ENCODE assay signal across 12 cellular contexts in genomic region chr7:112596260-112596659, GRCh38.
A peak's percentile ranks its signal among the peaks of the same experiment; 100 is the strongest.
DNase-seq lines count a peak whose midpoint lies in the region; FAIRE-seq and TF ChIP-seq lines count a peak whose summit lies in the region.
"Had no signal": no experiment of that assay in that cellular context is flagged by ENCODE, and none has a peak within 500 bp of the region (broad histone marks: within the 10 kb centered on the region; RNA-seq: fewer than 3 reads in every experiment).

No MANE protein-coding gene starts in this region.

- H3K4me3 ChIP-seq in astrocyte of the spinal cord (ENCODE audit: low read depth, low read length) (no peak overlapping the region), hepatocyte (no peak overlapping the region), spleen (no peak overlapping the region), suprapubic skin (no peak overlapping the region)

- H2AFZ ChIP-seq in hepatocyte, result no peak overlapping the region

- TF ChIP-seq EP300 in suprapubic skin (IDR thresholded peaks at IDR 0.05), result no peak

- H3K9me3 ChIP-seq in hepatocyte (ENCODE audit: low read depth), result no peaks in the 10 kb centered on the region
- no peaks in the 10 kb centered on the region for H3K9me3 ChIP-seq in spleen
- no peaks in the 10 kb centered on the region for H3K9me3 ChIP-seq in suprapubic skin

- H3K36me3 ChIP-seq in hepatocyte (replicated peaks; ENCODE audit: insufficient read depth, low read depth) (no peaks in the 10 kb centered on the region), spleen (no peaks in the 10 kb centered on the region), suprapubic skin (no peaks in the 10 kb centered on the region)

- TF ChIP-seq CTCF in astrocyte of the spinal cord (IDR thresholded peaks at IDR 0.05; ENCODE audit: low read depth, low read length) (no peak), hepatocyte (IDR thresholded peaks at IDR 0.05; ENCODE audit: poor library complexity) (no peak), spleen (IDR thresholded peaks at IDR 0.05 in 8 of 11, conservative IDR thresholded peaks at IDR 0.05 in 3 of 11) (no peak), suprapubic skin (IDR thresholded peaks at IDR 0.05) (no peak)

- WGBS in hepatocyte (ENCODE audit: low lambda C conversion rate, missing lambda C conversion rate), result 49% methylated on average over 3 of the region's 3 CpGs
- 28 to 72% (median 55%) methylated on average over 3 of the region's 3 CpGs for WGBS in spleen, 5 donors
- WGBS in suprapubic skin, result 32% methylated on average over 3 of the region's 3 CpGs

- DNase-seq in HTR-8/SVneo (ENCODE audit: insufficient read length, low spot score) (peak; percentile 1), astrocyte of the spinal cord (ENCODE audit: low read depth, low spot score) (peak; percentile 59), hepatocyte (ENCODE audit: low spot score) (no peak), stromal cell of bone marrow (ENCODE audit: low read depth) (peak; percentile 35), spleen (no peak), suprapubic skin (ENCODE audit: low spot score in 2 of 2) (no peak), iPS-NIHi11 (ENCODE audit: low spot score) (no peak)
- DNase-seq: activated CD4-positive, alpha-beta memory T cell treated with anti-CD3 and anti-CD28 coated beads, Interleukin-2, amount 10 ng/mL, durations not matched to agents 7 days and 5 days; DMS79; NCI-H1105 treated with DMSO at 0.1 percent for 48 hours; stimulated activated naive B cell treated with anti-CD40 and anti-IgM and Interleukin-4, amounts not matched to agents 10 μg/mL and 1 μg/mL and 100 μg/mL, for 72 hours had no signal

- H3K27me3 ChIP-seq in hepatocyte (no peaks in the 10 kb centered on the region), spleen (replicated peaks in 1 of 7) (no peaks in the 10 kb centered on the region), suprapubic skin (no peaks in the 10 kb centered on the region)

- in situ Hi-C loops in astrocyte of the spinal cord (cut with HindIII; ENCODE audit: low sequenced_read_pairs), result no loop called here

- no peaks in the 10 kb centered on the region for H4K20me1 ChIP-seq in hepatocyte (ENCODE audit: insufficient read depth, poor library complexity, severe bottlenecking)

- no peak for FAIRE-seq in HTR-8/SVneo (lab: Jason Lieb, UNC)
- FAIRE-seq: urothelium cell line had no signal

- no peak for TF ChIP-seq POLR2A in spleen (IDR thresholded peaks at IDR 0.05)
- no peak for TF ChIP-seq POLR2A in suprapubic skin (IDR thresholded peaks at IDR 0.05)

- H3K79me2 ChIP-seq in hepatocyte, result no peaks in the 10 kb centered on the region

- intact Hi-C loops in spleen (cut with DNase I; ENCODE audit: low total_unique reads), result no loop called here

- peaks cover 9% of the 10 kb centered on the region for H3K4me1 ChIP-seq in hepatocyte (ENCODE audit: insufficient read depth)
- H3K4me1 ChIP-seq in spleen, result no peaks in the 10 kb centered on the region
- H3K4me1 ChIP-seq in suprapubic skin, result no peaks in the 10 kb centered on the region

- peak overlapping the region; percentile 71 for H3K27ac ChIP-seq in hepatocyte
- no peak overlapping the region for H3K27ac ChIP-seq in spleen
- H3K27ac ChIP-seq in suprapubic skin, result no peak overlapping the region

- H3K9me2 ChIP-seq in hepatocyte (replicated peaks; ENCODE audit: insufficient read depth), result no peaks in the 10 kb centered on the region

- no peak overlapping the region for H3K4me2 ChIP-seq in hepatocyte

Comparison
In these comparisons a context has a peak if more than half of its experiments do, and no peak if none do; other contexts are left out.
1. DNase-seq: peak in HTR-8/SVneo (single experiment), astrocyte of the spinal cord (single experiment) and stromal cell of bone marrow (single experiment); none in hepatocyte (single experiment), spleen (single experiment), suprapubic skin (0 of 2) and iPS-NIHi11 (single experiment).